Comparison of ENCODE assay signal across 1 cellular context in genomic region chr5:132839426-132840301, GRCh38.
TF ChIP-seq lines count a peak whose summit lies in the region.

No MANE protein-coding gene starts in this region.

TF ChIP-seq in HepG2, 621 proteins besides CTCF, POLR2A, EP300 and RAD21 (continued from another document and continues in another):
- no peak for TF ChIP-seq ZHX1 (CRISPR knock-in tag; IDR thresholded peaks at IDR 0.05; ENCODE audit: low read depth)
- TF ChIP-seq SRSF4 (IDR thresholded peaks at IDR 0.05; ENCODE audit: low read depth, low read length, poor library complexity, severe bottlenecking): no peak
- TF ChIP-seq MAX (IDR thresholded peaks at IDR 0.05): no peak; the same call in 1 of the 2 replicates
- TF ChIP-seq ZBTB10 (CRISPR knock-in tag; IDR thresholded peaks at IDR 0.05; ENCODE audit: borderline replicate concordance): peak; percentile 27
- TF ChIP-seq MIER2 (CRISPR knock-in tag; IDR thresholded peaks at IDR 0.05): no peak
- no peak for TF ChIP-seq MYNN (CRISPR knock-in tag; IDR thresholded peaks at IDR 0.05; ENCODE audit: low read depth)
- no peak for TF ChIP-seq IRF1 (CRISPR knock-in tag; IDR thresholded peaks at IDR 0.05; ENCODE audit: low read depth)
- no peak for TF ChIP-seq THAP7 (CRISPR knock-in tag; IDR thresholded peaks at IDR 0.05)
- TF ChIP-seq ATF2 (CRISPR knock-in tag; IDR thresholded peaks at IDR 0.05): peak; percentile 43; the same call in 1 of the 2 replicates
- no peak for TF ChIP-seq ZNF703 (CRISPR knock-in tag; IDR thresholded peaks at IDR 0.05; ENCODE audit: borderline replicate concordance)
- no peak for TF ChIP-seq ZNF3 (CRISPR knock-in tag; IDR thresholded peaks at IDR 0.05)
- TF ChIP-seq SYNCRIP (IDR thresholded peaks at IDR 0.05; ENCODE audit: insufficient read depth, low read depth, low read length): no peak
- TF ChIP-seq ZNF879 (CRISPR knock-in tag; IDR thresholded peaks at IDR 0.05): no peak
- peak; percentile 86 for TF ChIP-seq ZSCAN9 (CRISPR knock-in tag; IDR thresholded peaks at IDR 0.05; ENCODE audit: borderline replicate concordance)
- no peak for TF ChIP-seq HES4 (CRISPR knock-in tag; IDR thresholded peaks at IDR 0.05; ENCODE audit: borderline replicate concordance)
- peak; percentile 41; the same call in 1 of the 2 replicates for TF ChIP-seq PRMT3 (CRISPR knock-in tag; IDR thresholded peaks at IDR 0.05; ENCODE audit: borderline replicate concordance, low read depth)
- TF ChIP-seq ZNF543 (CRISPR knock-in tag; IDR thresholded peaks at IDR 0.05): no peak; the same call in 1 of the 2 replicates
- TF ChIP-seq ZEB1 (IDR thresholded peaks at IDR 0.05; ENCODE audit: insufficient replicate concordance, low read depth): no peak
- TF ChIP-seq GABPA (IDR thresholded peaks at IDR 0.05; ENCODE audit: low read depth, low read length): no peak
- no peak; the same call in 1 of the 2 replicates for TF ChIP-seq GABPA (CRISPR knock-in tag; IDR thresholded peaks at IDR 0.05; ENCODE audit: low read depth)
- no peak for TF ChIP-seq TOE1 (CRISPR knock-in tag; IDR thresholded peaks at IDR 0.05)
- no peak for TF ChIP-seq IKZF1 (IDR thresholded peaks at IDR 0.05)
- 0 out of 2 replicates have a peak, but pooled peaks have one; percentile 6 for TF ChIP-seq HBP1 (CRISPR knock-in tag; IDR thresholded peaks at IDR 0.05; ENCODE audit: low read depth)
- no peak for TF ChIP-seq JARID2 (CRISPR knock-in tag; IDR thresholded peaks at IDR 0.05; ENCODE audit: insufficient replicate concordance)
- no peak for TF ChIP-seq E2F5 (CRISPR knock-in tag; conservative IDR thresholded peaks at IDR 0.05)
- peak; percentile 47; the same call in 1 of the 2 replicates for TF ChIP-seq IRF9 (CRISPR knock-in tag; IDR thresholded peaks at IDR 0.05; ENCODE audit: borderline replicate concordance)
- TF ChIP-seq ZNF33A (CRISPR knock-in tag; IDR thresholded peaks at IDR 0.05; ENCODE audit: borderline replicate concordance): no peak
- no peak for TF ChIP-seq ZNF362 (CRISPR knock-in tag; IDR thresholded peaks at IDR 0.05; ENCODE audit: borderline replicate concordance)
- TF ChIP-seq ZNF468 (CRISPR knock-in tag; IDR thresholded peaks at IDR 0.05): no peak
- TF ChIP-seq ZNF891 (CRISPR knock-in tag; IDR thresholded peaks at IDR 0.05): no peak
- peak; percentile 78 for TF ChIP-seq ELF1 (CRISPR knock-in tag; IDR thresholded peaks at IDR 0.05)
- no peak for TF ChIP-seq ZFP1 (CRISPR knock-in tag; IDR thresholded peaks at IDR 0.05)
- no peak for TF ChIP-seq MAF1 (CRISPR knock-in tag; IDR thresholded peaks at IDR 0.05; ENCODE audit: borderline replicate concordance)
- peak; percentile 77 for TF ChIP-seq HNF4G (IDR thresholded peaks at IDR 0.05; ENCODE audit: borderline replicate concordance, low read depth, low read length)
- TF ChIP-seq HNF4G (CRISPR knock-in tag; IDR thresholded peaks at IDR 0.05; ENCODE audit: borderline replicate concordance, low read depth): 0 out of 2 replicates have a peak, but pooled peaks have one; percentile 49
- TF ChIP-seq ZNF678 (CRISPR knock-in tag; IDR thresholded peaks at IDR 0.05): no peak
- no peak for TF ChIP-seq ZNF563 (CRISPR knock-in tag; IDR thresholded peaks at IDR 0.05)
- TF ChIP-seq ZNF850 (CRISPR knock-in tag; conservative IDR thresholded peaks at IDR 0.05): no peak
- TF ChIP-seq ZNF660 (CRISPR knock-in tag; IDR thresholded peaks at IDR 0.05; ENCODE audit: borderline replicate concordance, low read depth): no peak
- no peak for TF ChIP-seq SIN3A (IDR thresholded peaks at IDR 0.05; ENCODE audit: borderline replicate concordance, low read depth, low read length)
- peak; percentile 79 for TF ChIP-seq ZNF430 (CRISPR knock-in tag; IDR thresholded peaks at IDR 0.05)
- no peak for TF ChIP-seq XRCC5 (optimal IDR thresholded peaks at IDR 0.05; ENCODE audit: low read length)
- no peak for TF ChIP-seq SRSF1 (optimal IDR thresholded peaks at IDR 0.05; ENCODE audit: low read depth, low read length)
- TF ChIP-seq HMGA1 (CRISPR knock-in tag; conservative IDR thresholded peaks at IDR 0.05): no peak
- no peak for TF ChIP-seq NCOA1 (CRISPR knock-in tag; IDR thresholded peaks at IDR 0.05)
- TF ChIP-seq CBX5 (CRISPR knock-in tag; IDR thresholded peaks at IDR 0.05; ENCODE audit: borderline replicate concordance): no peak; the same call in 1 of the 2 replicates
- no peak for TF ChIP-seq HNRNPK (IDR thresholded peaks at IDR 0.05; ENCODE audit: low read depth, low read length, poor library complexity, severe bottlenecking)
- TF ChIP-seq ZNF225 (CRISPR knock-in tag; IDR thresholded peaks at IDR 0.05): no peak; the same call in 1 of the 2 replicates
- peak; percentile 71 for TF ChIP-seq ZNF501 (CRISPR knock-in tag; IDR thresholded peaks at IDR 0.05)
- TF ChIP-seq TCF12 (IDR thresholded peaks at IDR 0.05): no peak
- 0 out of 2 replicates have a peak, but pooled peaks have one; percentile 23 for TF ChIP-seq TCF12 (CRISPR knock-in tag; IDR thresholded peaks at IDR 0.05)
- TF ChIP-seq STAT6 (CRISPR knock-in tag; IDR thresholded peaks at IDR 0.05; ENCODE audit: borderline replicate concordance): 0 out of 2 replicates have a peak, but pooled peaks have one; percentile 64
- no peak for TF ChIP-seq ZNF740 (CRISPR knock-in tag; IDR thresholded peaks at IDR 0.05)
- TF ChIP-seq ZNF143 (CRISPR knock-in tag; IDR thresholded peaks at IDR 0.05): no peak
